16 cellular contexts compared by ENCODE assay signal in genomic region chr19:49559443-49559842, GRCh38. TPM values are rescaled to one million over a fixed set of nuclear protein-coding genes. Genes with fewer than 3 reads are reported as not detected.
DNase-seq lines count a peak whose midpoint lies in the region; ATAC-seq and TF ChIP-seq lines count a peak whose summit lies in the region.
"Had no signal": no experiment of that assay in that cellular context is flagged by ENCODE, and none has a peak within 500 bp of the region (broad histone marks: within the 10 kb centered on the region; RNA-seq: fewer than 3 reads in every experiment).

No MANE protein-coding gene starts in this region.

- H3K27me3 Mint-ChIP-seq in activated CD4-positive, alpha-beta T cell treated with anti-CD3 and anti-CD28 coated beads for 36 hours = no peaks in the 10 kb centered on the region
- no peaks in the 10 kb centered on the region for H3K27me3 Mint-ChIP-seq in T-helper 17 cell

- POLR2A ChIA-PET in activated CD4-positive, alpha-beta T cell treated with anti-CD3 and anti-CD28 coated beads for 36 hours (lab: Charles Lee) = interaction anchor here (0.6 to 0.7 kb wide), 2 partner anchors 61 to 442 kb away, joined by 3 to 4 read pairs; no protein-coding TSS in a partner anchor

- H3K36me3 ChIP-seq in effector memory CD4-positive, alpha-beta T cell (ENCODE audit: control insufficient read depth, insufficient read depth, low read length) = peaks cover 22% of the 10 kb centered on the region
- peaks cover 0 to 89% (median 46%) of the 10 kb centered on the region in 6 donors for H3K36me3 ChIP-seq in spleen

- intact Hi-C loops in activated CD4-positive, alpha-beta T cell treated with anti-CD3 and anti-CD28 coated beads for 36 hours (cut with DNase I, micrococcal nuclease) = no loop called here
- intact Hi-C loops in spleen (cut with DNase I; ENCODE audit: low total_unique reads) = no loop called here

- WGBS in spleen, 5 donors = 87 to 97% (median 93%) methylated on average over 3 of the region's 3 CpGs

- peak overlapping the region; percentile 68 for H3K27ac ChIP-seq in effector memory CD4-positive, alpha-beta T cell (ENCODE audit: insufficient read depth, low read length, poor library complexity, severe bottlenecking)
- H3K27ac ChIP-seq in spleen = peak overlapping the region in 5 of 8 donors; percentile 58 to 85 (median 76)

- no peaks in the 10 kb centered on the region for H3K9me3 ChIP-seq in T-helper 17 cell (ENCODE audit: control insufficient read depth, low read length, poor library complexity, severe bottlenecking)
- no peaks in the 10 kb centered on the region for H3K9me3 ChIP-seq in effector memory CD4-positive, alpha-beta T cell (ENCODE audit: control insufficient read depth, low read length)
- H3K9me3 ChIP-seq in spleen = no peaks in the 10 kb centered on the region
- H3K9me3 ChIP-seq: esophagus squamous epithelium, heart right ventricle had no signal

- DNase-seq in activated CD4-positive, alpha-beta T cell treated with anti-CD3 and anti-CD28 coated beads for 36 hours = no peak
- DNase-seq in activated CD4-positive, alpha-beta T cell treated with anti-CD3 and anti-CD28 coated beads, Interleukin-2, amount 50 U/mL, for 48 hours = no peak
- DNase-seq in T-helper 17 cell (no peak), spleen (no peak), NCI-H2196 treated with DMSO at 0.1 percent for 48 hours (lab: John Stamatoyannopoulos, UW; ENCODE audit: unreplicated experiment) (no peak)
- no peak for DNase-seq in effector memory CD4-positive, alpha-beta T cell
- DNase-seq: amniotic stem cell, cortex of kidney, esophagus squamous epithelium, kidney glomerular epithelial cell, NCI-H2029 treated with DMSO at 0.1 percent for 48 hours had no signal

- TF ChIP-seq CTCF in spleen (IDR thresholded peaks at IDR 0.05 in 8 of 11, conservative IDR thresholded peaks at IDR 0.05 in 3 of 11) = no peak

- no peaks in the 10 kb centered on the region for H3K9me3 Mint-ChIP-seq in activated CD4-positive, alpha-beta T cell treated with anti-CD3 and anti-CD28 coated beads for 36 hours (ENCODE audit: low read depth)

- peak overlapping the region; percentile 55 for H3K4me3 ChIP-seq in effector memory CD4-positive, alpha-beta T cell (ENCODE audit: insufficient read depth, low read depth, low read length, poor library complexity, severe bottlenecking)
- H3K4me3 ChIP-seq in spleen = peak overlapping the region in 4 of 8 donors; percentile 10 to 55 (median 26)
- H3K4me3 ChIP-seq: esophagus squamous epithelium had no signal

- peaks cover 93% of the 10 kb centered on the region for H3K4me1 ChIP-seq in effector memory CD4-positive, alpha-beta T cell (ENCODE audit: control insufficient read depth, insufficient read depth, low read length, poor library complexity, severe bottlenecking)
- H3K4me1 ChIP-seq in spleen = peaks cover 25 to 95% (median 59%) of the 10 kb centered on the region in 6 donors

- peak overlapping the region; percentile 74 for H3K4me3 Mint-ChIP-seq in activated CD4-positive, alpha-beta T cell treated with anti-CD3 and anti-CD28 coated beads for 36 hours
- H3K4me3 Mint-ChIP-seq in T-helper 17 cell = peak overlapping the region; percentile 91

- TF ChIP-seq POLR2A in spleen (IDR thresholded peaks at IDR 0.05) = no peak

- peaks cover 84% of the 10 kb centered on the region for H3K4me1 Mint-ChIP-seq in activated CD4-positive, alpha-beta T cell treated with anti-CD3 and anti-CD28 coated beads for 36 hours
- H3K4me1 Mint-ChIP-seq in T-helper 17 cell = peaks cover 54% of the 10 kb centered on the region

- H3K27me3 ChIP-seq in effector memory CD4-positive, alpha-beta T cell (replicated peaks; ENCODE audit: control insufficient read depth, insufficient read depth, low read length, poor library complexity, severe bottlenecking) = no peaks in the 10 kb centered on the region
- H3K27me3 ChIP-seq in spleen (replicated peaks in 1 of 7) = no peaks in the 10 kb centered on the region
- H3K27me3 ChIP-seq: esophagus squamous epithelium, heart right ventricle had no signal

- peaks cover 60% of the 10 kb centered on the region for H3K36me3 Mint-ChIP-seq in activated CD4-positive, alpha-beta T cell treated with anti-CD3 and anti-CD28 coated beads for 36 hours (ENCODE audit: low read depth)
- H3K36me3 Mint-ChIP-seq in T-helper 17 cell (ENCODE audit: low read depth) = peaks cover 8% of the 10 kb centered on the region

- ATAC-seq in activated CD4-positive, alpha-beta T cell treated with anti-CD3 and anti-CD28 coated beads for 36 hours = no peak
- ATAC-seq in T-helper 17 cell (no peak), GM18517 (IDR thresholded peaks at IDR 0.05; ENCODE audit: unreplicated experiment) (no peak), GM21825 (IDR thresholded peaks at IDR 0.05; ENCODE audit: unreplicated experiment) (no peak)

- CTCF ChIA-PET in activated CD4-positive, alpha-beta T cell treated with anti-CD3 and anti-CD28 coated beads for 36 hours (lab: Charles Lee) = interaction anchor here (0.6 to 12.0 kb wide), 7 partner anchors 9 to 1120 kb away, joined by 3 to 161 read pairs (median 10); partner anchors contain the start of genes BCL2L12 and IRF3

- H3K27ac Mint-ChIP-seq in activated CD4-positive, alpha-beta T cell treated with anti-CD3 and anti-CD28 coated beads for 36 hours = peak overlapping the region; percentile 94
- peak overlapping the region; percentile 99 for H3K27ac Mint-ChIP-seq in T-helper 17 cell

RNA-seq across cellular contexts. Expression of gene NOSIP, which starts 20.9 kb away (rescaled TPM):
- 10 to 100 TPM; 71.4 to 73.1 TPM for total RNA-seq in activated CD4-positive, alpha-beta T cell treated with anti-CD3 and anti-CD28 coated beads for 36 hours
- 100 to 1,000 TPM; 161 to 195 TPM for total RNA-seq in T-helper 17 cell
- 10 to 100 TPM; 58.6 to 73.8 (median 70.0) TPM for total RNA-seq in spleen
- polyA plus RNA-seq in spleen = 100 to 1,000 TPM; 129 to 152 (median 149) TPM

RNA-seq across cellular contexts. Expression of gene PRRG2, which starts 21.7 kb away (rescaled TPM):
- 1 to 10 TPM in 1 of 2 experiments, under 1 TPM in 1; 0.81 to 1.6 TPM for total RNA-seq in activated CD4-positive, alpha-beta T cell treated with anti-CD3 and anti-CD28 coated beads for 36 hours
- total RNA-seq in T-helper 17 cell (1 to 10 TPM; 1.1 to 1.3 TPM), spleen (1 to 10 TPM in 5 of 7 donors, under 1 TPM in 2; 0.37 to 7.9 (median 1.3) TPM)
- 1 to 10 TPM in 2 of 3 donors, under 1 TPM in 1; 0.91 to 2.3 (median 1.3) TPM for polyA plus RNA-seq in spleen
- total RNA-seq: RPMI7951 had no signal

RNA-seq across cellular contexts. Expression of gene PRR12, which starts 31.5 kb away (rescaled TPM):
- 10 to 100 TPM; 21.0 to 22.7 TPM for total RNA-seq in activated CD4-positive, alpha-beta T cell treated with anti-CD3 and anti-CD28 coated beads for 36 hours
- total RNA-seq in T-helper 17 cell (10 to 100 TPM; 44.6 to 50.7 TPM), spleen (10 to 100 TPM; 18.8 to 44.3 (median 34.6) TPM)
- 10 to 100 TPM in 1 of 3 donors, 1 to 10 TPM in 2; 3.7 to 21.4 (median 3.9) TPM for polyA plus RNA-seq in spleen

RNA-seq across cellular contexts. Expression of gene RCN3, which starts 31.6 kb away (rescaled TPM):
- total RNA-seq in activated CD4-positive, alpha-beta T cell treated with anti-CD3 and anti-CD28 coated beads for 36 hours = 10 to 100 TPM; 10.9 to 13.5 TPM
- total RNA-seq in T-helper 17 cell = 1 to 10 TPM in 1 of 2 donors, under 1 TPM in 1; 0.97 to 1.3 TPM
- 10 to 100 TPM; 18.9 to 44.2 (median 42.8) TPM for total RNA-seq in spleen
- 10 to 100 TPM; 25.0 to 99.2 (median 89.9) TPM for polyA plus RNA-seq in spleen
- total RNA-seq: A172 had no signal

RNA-seq across cellular contexts. Expression of gene FCGRT, which starts 47.0 kb away (rescaled TPM):
- 10 to 100 TPM; 16.3 to 18.1 TPM for total RNA-seq in activated CD4-positive, alpha-beta T cell treated with anti-CD3 and anti-CD28 coated beads for 36 hours
- total RNA-seq in T-helper 17 cell (10 to 100 TPM; 18.7 to 24.6 TPM), spleen (100 to 1,000 TPM; 273 to 616 (median 435) TPM)
- polyA plus RNA-seq in spleen = 100 to 1,000 TPM; 144 to 364 (median 279) TPM
